In genomic region chr7:53904355-53904754, GRCh38 we compare ENCODE assay signal across 31 cellular contexts.
"Had no signal": no experiment of that assay in that cellular context is flagged by ENCODE, and none has a peak within 500 bp of the region (broad histone marks: within the 10 kb centered on the region; RNA-seq: fewer than 3 reads in every experiment).

No MANE protein-coding gene starts in this region.

- ATAC-seq: activated T-cell treated with anti-CD3 and anti-CD28 coated beads, Interleukin-2, amount 50 U/mL, for 4 hours; activated T-helper 17 cell treated with anti-CD3 and anti-CD28 coated beads, Interleukin-2, amount 50 U/mL, for 72 hours; esophagus mucosa; T-helper 17 cell had no signal

- H3K27ac ChIP-seq: brain microvascular endothelial cell, coronary artery, dorsolateral prefrontal cortex, WERI-Rb-1 had no signal

- H3K27me3 ChIP-seq: brain microvascular endothelial cell had no signal

- H3K4me1 Mint-ChIP-seq: activated CD4-positive, alpha-beta memory T cell treated with anti-CD3 and anti-CD28 coated beads, Interleukin-2, amount 10 ng/mL, durations not matched to agents 7 days and 5 days; activated CD4-positive, alpha-beta T cell treated with anti-CD3 and anti-CD28 coated beads, Interleukin-2, amount 10 ng/mL, durations not matched to agents 7 days and 5 days; activated T-helper 17 cell treated with anti-CD3 and anti-CD28 coated beads, Interleukin-2, amount 50 U/mL, for 72 hours; central memory CD8-positive, alpha-beta T cell; T-helper 17 cell had no signal

- H3K4me3 Mint-ChIP-seq: activated CD4-positive, alpha-beta memory T cell treated with anti-CD3 and anti-CD28 coated beads, Interleukin-2, amount 10 ng/mL, durations not matched to agents 7 days and 5 days; activated CD4-positive, alpha-beta T cell treated with anti-CD3 and anti-CD28 coated beads, Interleukin-2, amount 10 ng/mL, durations not matched to agents 7 days and 5 days; activated naive CD8-positive, alpha-beta T cell; activated T-cell treated with anti-CD3 and anti-CD28 coated beads, Interleukin-2, amount 50 U/mL, for 4 hours; activated T-helper 17 cell treated with anti-CD3 and anti-CD28 coated beads, Interleukin-2, amount 50 U/mL, for 72 hours; central memory CD8-positive, alpha-beta T cell; dendritic cell treated with granulocyte-macrophage colony-stimulating factor and Interleukin-4, amounts not matched to agents 40 ng/mL and 50 ng/mL, for 4 days; endodermal cell; T-helper 17 cell; T-helper 2 cell treated with Interferon-gamma antibody and Interleukin-4, amounts not matched to agents 5 μg/mL and 100 μg/mL, for 36 hours had no signal

- H3K36me3 ChIP-seq: brain microvascular endothelial cell, WERI-Rb-1 had no signal

- H3K4me3 ChIP-seq: coronary artery, dorsolateral prefrontal cortex had no signal

- H3K27ac Mint-ChIP-seq: activated CD4-positive, alpha-beta memory T cell treated with anti-CD3 and anti-CD28 coated beads, Interleukin-2, amount 10 ng/mL, durations not matched to agents 7 days and 5 days; activated CD4-positive, alpha-beta T cell treated with anti-CD3 and anti-CD28 coated beads, Interleukin-2, amount 10 ng/mL, durations not matched to agents 7 days and 5 days; activated naive CD8-positive, alpha-beta T cell; activated T-helper 17 cell treated with anti-CD3 and anti-CD28 coated beads, Interleukin-2, amount 50 U/mL, for 72 hours; dendritic cell treated with granulocyte-macrophage colony-stimulating factor and Interleukin-4, amounts not matched to agents 40 ng/mL and 50 ng/mL, for 4 days; endodermal cell; T-helper 17 cell; T-helper 2 cell treated with Interferon-gamma antibody and Interleukin-4, amounts not matched to agents 5 μg/mL and 100 μg/mL, for 36 hours had no signal

- DNase-seq: activated CD4-positive, alpha-beta memory T cell treated with anti-CD3 and anti-CD28 coated beads, Interleukin-2, amount 10 ng/mL, durations not matched to agents 7 days and 5 days; activated CD4-positive, alpha-beta T cell treated with anti-CD3 and anti-CD28 coated beads for 1 hour; activated CD4-positive, alpha-beta T cell treated with anti-CD3 and anti-CD28 coated beads for 4 hours; activated CD4-positive, alpha-beta T cell treated with anti-CD3 and anti-CD28 coated beads, Interleukin-2, amount 10 ng/mL, durations not matched to agents 7 days and 5 days; activated CD4-positive, alpha-beta T cell treated with anti-CD3 and anti-CD28 coated beads, Interleukin-2, amount 50 U/mL, for 4 hours; activated CD4-positive, CD25-positive, alpha-beta regulatory T cell; activated CD8-positive, alpha-beta memory T cell treated with anti-CD3 and anti-CD28 coated beads for 24 hours; activated effector memory CD4-positive, alpha-beta T cell treated with Interleukin-2 at 50 U/mL for 16 hours; activated gamma-delta T cell treated with Interleukin-2 at 50 U/mL for 16 hours; activated naive CD4-positive, alpha-beta T cell treated with anti-CD3 and anti-CD28 coated beads, Interleukin-2, amount 50 U/mL, for 16 hours; activated naive CD4-positive, alpha-beta T cell treated with Interleukin-2 at 50 U/mL for 16 hours; activated T-cell treated with anti-CD3 and anti-CD28 coated beads, Interleukin-2, amount 50 U/mL, for 4 hours; amniotic stem cell; anterior cingulate cortex; brain microvascular endothelial cell; dorsolateral prefrontal cortex; effector memory CD4-positive, alpha-beta T cell; endodermal cell; foreskin fibroblast; head of caudate nucleus; T-helper 1 cell; T-helper 17 cell; T1000; WERI-Rb-1 had no signal

- H3K36me3 Mint-ChIP-seq: activated naive CD8-positive, alpha-beta T cell had no signal

- H3K9me3 Mint-ChIP-seq: endodermal cell had no signal

- H3K27me3 Mint-ChIP-seq: activated CD4-positive, alpha-beta memory T cell treated with anti-CD3 and anti-CD28 coated beads, Interleukin-2, amount 10 ng/mL, durations not matched to agents 7 days and 5 days; activated CD4-positive, alpha-beta T cell treated with anti-CD3 and anti-CD28 coated beads, Interleukin-2, amount 10 ng/mL, durations not matched to agents 7 days and 5 days; activated naive CD8-positive, alpha-beta T cell; activated T-helper 17 cell treated with anti-CD3 and anti-CD28 coated beads, Interleukin-2, amount 50 U/mL, for 72 hours; central memory CD8-positive, alpha-beta T cell; dendritic cell treated with granulocyte-macrophage colony-stimulating factor and Interleukin-4, amounts not matched to agents 40 ng/mL and 50 ng/mL, for 4 days; T-helper 17 cell had no signal
